In genomic region chr6:73364549-73364948, GRCh38 we compare ENCODE assay signal across 30 cellular contexts. TPM values are rescaled to one million over a fixed set of nuclear protein-coding genes. Genes with fewer than 3 reads are reported as not detected.
A peak's percentile ranks its signal among the peaks of the same experiment; 100 is the strongest.
DNase-seq lines count a peak whose midpoint lies in the region; FAIRE-seq and TF ChIP-seq lines count a peak whose summit lies in the region.
"Had no signal": no experiment of that assay in that cellular context is flagged by ENCODE, and none has a peak within 500 bp of the region (broad histone marks: within the 10 kb centered on the region; RNA-seq: fewer than 3 reads in every experiment).

No MANE protein-coding gene starts in this region.

- H3K27me3 Mint-ChIP-seq in immature natural killer cell (ENCODE audit: low read depth in 3 of 3), result peaks cover 0 to 3% (median 2%) of the 10 kb centered on the region in 3 donors
- H3K27me3 Mint-ChIP-seq: CD4-positive, alpha-beta memory T cell had no signal

- no peak overlapping the region for H4K5ac ChIP-seq in H1 (ENCODE audit: insufficient read length, low read depth, low read length)

- H3K27ac Mint-ChIP-seq in immature natural killer cell, result no peak overlapping the region
- H3K27ac Mint-ChIP-seq: CD4-positive, CD25-positive, alpha-beta regulatory T cell; CD8-positive, alpha-beta memory T cell had no signal

- H4K20me1 ChIP-seq in H1 (replicated peaks in 1 of 2; ENCODE audit: control insufficient read depth in 1 of 2, insufficient read depth in 2 of 2, low read length in 2 of 2), result no peaks in the 10 kb centered on the region
- H4K20me1 ChIP-seq: BLaER1 had no signal

- no peaks in the 10 kb centered on the region for H3K79me1 ChIP-seq in H1 (ENCODE audit: low read depth, low read length)

- H3K27ac ChIP-seq in H1 (ENCODE audit: low read depth, low read length), result no peak overlapping the region
- H3K27ac ChIP-seq: BLaER1 had no signal

- 87% methylated on average over 8 of the region's 9 CpGs; no CpG with 5 or more reads in 1 of the 2 experiments for WGBS in H1 (ENCODE audit: extremely low coverage in 1 of 2, insufficient coverage in 1 of 2, insufficient read length in 1 of 2, insufficient replicate concordance in 2 of 2, low coverage in 1 of 2, low lambda C conversion rate in 2 of 2, missing lambda C conversion rate in 1 of 2), 2 experiments

- peak overlapping the region; percentile 22; the same call in 1 of the 2 replicates for H4K8ac ChIP-seq in H1 (ENCODE audit: extremely low read depth, insufficient read depth, low read length)

- no peak overlapping the region for H3K23ac ChIP-seq in H1 (ENCODE audit: insufficient read length)

- no peaks in the 10 kb centered on the region for H3K36me3 ChIP-seq in H1 (ENCODE audit: control insufficient read depth in 2 of 4, insufficient read depth in 4 of 4, low read length in 3 of 4)
- H3K36me3 ChIP-seq: BE2C, BLaER1 had no signal

- no peak for FAIRE-seq in D721Med (lab: Jason Lieb, UNC)
- FAIRE-seq in H1 (lab: Jason Lieb, UNC), result no peak
- FAIRE-seq: A204.1, GM12878, GM12892, GM18507 had no signal

- CTCF ChIA-PET in H1 (lab: Charles Lee; ENCODE audit: partially characterized antibody), result interaction anchor here (1.4 to 2.4 kb wide), 5 partner anchors 12 to 56 kb away, joined by 3 to 12 read pairs (median 6); no protein-coding TSS in a partner anchor

- H3K4me1 Mint-ChIP-seq in immature natural killer cell, result no peaks in the 10 kb centered on the region
- H3K4me1 Mint-ChIP-seq: CD14-positive monocyte; CD4-positive, alpha-beta memory T cell; CD8-positive, alpha-beta memory T cell had no signal

- no peak overlapping the region for H2AK5ac ChIP-seq in H1 (ENCODE audit: low read depth, low read length)

- no peaks in the 10 kb centered on the region for H3K36me3 Mint-ChIP-seq in immature natural killer cell
- H3K36me3 Mint-ChIP-seq: CD14-positive monocyte; CD4-positive, alpha-beta memory T cell; CD8-positive, alpha-beta memory T cell had no signal

- no peak overlapping the region for H3K9ac ChIP-seq in H1 (replicated peaks in 1 of 4; ENCODE audit: extremely low read depth in 1 of 4, low read depth in 3 of 4, low read length in 3 of 4)
- H3K9ac ChIP-seq: BLaER1 had no signal

- TF ChIP-seq POLR2A in H1 (IDR thresholded peaks at IDR 0.05; ENCODE audit: control extremely low read depth in 1 of 2, low read depth in 2 of 2, low read length in 2 of 2), result no peak

- no peak overlapping the region for H2BK120ac ChIP-seq in H1 (replicated peaks; ENCODE audit: low read depth, low read length)

- H3K4me3 ChIP-seq in H1 (ENCODE audit: extremely low read depth in 1 of 4, insufficient read depth in 2 of 4, low read depth in 3 of 4, low read length in 4 of 4), result no peak overlapping the region
- H3K4me3 ChIP-seq: BLaER1, GM12878 had no signal

- no peaks in the 10 kb centered on the region for H3K27me3 ChIP-seq in H1 (replicated peaks in 1 of 4; ENCODE audit: control insufficient read depth in 3 of 4, extremely low read depth in 1 of 4, insufficient read depth in 3 of 4, low read length in 3 of 4)
- H3K27me3 ChIP-seq: BE2C, BLaER1 had no signal

- no peak overlapping the region for H4K91ac ChIP-seq in H1 (replicated peaks; ENCODE audit: insufficient read length, low read length)

- H3K23me2 ChIP-seq in H1 (ENCODE audit: low read depth, low read length), result no peaks in the 10 kb centered on the region

- 0 out of 2 replicates have a peak overlapping the region, but pooled peaks have one; percentile 43 for H2BK12ac ChIP-seq in H1 (ENCODE audit: low read depth, low read length)

- POLR2A ChIA-PET in H1 (lab: Charles Lee; ENCODE audit: partially characterized antibody), result interaction anchor here (0.9 kb wide), 1 partner anchor 155 kb away, joined by 3 read pairs; no protein-coding TSS in a partner anchor

- no peaks in the 10 kb centered on the region for H3K9me3 Mint-ChIP-seq in immature natural killer cell
- H3K9me3 Mint-ChIP-seq: CD4-positive, CD25-positive, alpha-beta regulatory T cell; CD8-positive, alpha-beta memory T cell had no signal

- peak; percentile 76 for DNase-seq in D341Med (ENCODE audit: low spot score)
- peak; percentile 59 for DNase-seq in D721Med (ENCODE audit: insufficient read length, low spot score)
- DNase-seq in H1 (ENCODE audit: low read depth in 1 of 2, low spot score in 2 of 2), result no peak
- no peak for DNase-seq in immature natural killer cell
- no peak for DNase-seq in activated T-cell treated with anti-CD3 and anti-CD28 coated beads for 4 hours
- DNase-seq: 8988T; ACHN; BE2C; C1 segment of cervical spinal cord; CD4-positive, alpha-beta memory T cell; CD4-positive, CD25-positive, alpha-beta regulatory T cell; CD8-positive, alpha-beta memory T cell; COR-L47; DMS 273 treated with DMSO at 0.1 percent for 48 hours; DMS153; DMS53; DMS79; DND-41; EL; GDM1 had no signal

- H2AFZ ChIP-seq in H1 (ENCODE audit: low read length), result 0 out of 2 replicates have a peak overlapping the region, but pooled peaks have one; percentile 20

- H3K9me3 ChIP-seq in H1 (ENCODE audit: insufficient read depth in 2 of 2, low read depth in 1 of 2, low read length in 1 of 2), result no peaks in the 10 kb centered on the region; a peak in 1 of 4 replicates
- H3K9me3 ChIP-seq: BE2C had no signal

- no peak overlapping the region for H3K4ac ChIP-seq in H1 (replicated peaks; ENCODE audit: insufficient read length, low read depth, low read length)

- H3K79me2 ChIP-seq in H1 (ENCODE audit: control insufficient read depth in 1 of 2, insufficient read depth in 2 of 2, low read length in 2 of 2), result no peaks in the 10 kb centered on the region

- H3K18ac ChIP-seq in H1 (ENCODE audit: extremely low read depth, low read length), result no peak overlapping the region

- peaks cover 0 to 6% (median 2%) of the 10 kb centered on the region in 4 experiments; a peak in 3 of 7 replicates for H3K4me1 ChIP-seq in H1 (replicated peaks in 1 of 4; ENCODE audit: control insufficient read depth in 3 of 4, insufficient read depth in 4 of 4, low read length in 3 of 4)
- H3K4me1 ChIP-seq: BE2C, BLaER1 had no signal

- TF ChIP-seq CTCF in D721Med (IDR thresholded peaks at IDR 0.05; ENCODE audit: insufficient read depth, missing control alignments) (no peak), H1 (IDR thresholded peaks at IDR 0.05; ENCODE audit: control extremely low read depth in 1 of 3, insufficient read depth in 1 of 3, low read depth in 1 of 3, low read length in 3 of 3) (no peak)

- no peak overlapping the region for H3K14ac ChIP-seq in H1 (ENCODE audit: insufficient read length)

- H3K4me2 ChIP-seq in H1 (ENCODE audit: insufficient read depth in 1 of 2, low read depth in 2 of 2, low read length in 2 of 2), result no peak overlapping the region
- H3K4me2 ChIP-seq: BLaER1 had no signal

- no peak for TF ChIP-seq RAD21 in H1 (IDR thresholded peaks at IDR 0.05 in 1 of 2, conservative IDR thresholded peaks at IDR 0.05 in 1 of 2; ENCODE audit: low read depth in 2 of 2, low read length in 2 of 2)

- no peak overlapping the region for H2BK15ac ChIP-seq in H1 (ENCODE audit: low read length)

- no peak for TF ChIP-seq EP300 in H1 (IDR thresholded peaks at IDR 0.05; ENCODE audit: borderline replicate concordance in 1 of 2, low read depth in 2 of 2, low read length in 2 of 2)

- no peak overlapping the region for H2BK20ac ChIP-seq in H1 (ENCODE audit: low read length)

- no peak overlapping the region for H2BK5ac ChIP-seq in H1 (ENCODE audit: low read depth, low read length)

- H3K56ac ChIP-seq in H1 (replicated peaks; ENCODE audit: insufficient read length, low read depth, low read length), result no peak overlapping the region

- no peak overlapping the region for H3K4me3 Mint-ChIP-seq in immature natural killer cell
- H3K4me3 Mint-ChIP-seq: CD14-positive monocyte; CD4-positive, alpha-beta memory T cell; CD4-positive, CD25-positive, alpha-beta regulatory T cell; CD8-positive, alpha-beta memory T cell had no signal

RNA-seq across cellular contexts. Expression of gene KHDC3L, which starts 2.1 kb away (rescaled TPM):
- total RNA-seq in H1 (2021; fragmentation: NEBNext Ultra II Directional; extraction: Animal tissue kit (Norgen Biotek cat#: 25700)), result 0.42 TPM in 1 of 2 replicates, not detected in the other
- 0.11 TPM in 1 of 2 replicates, not detected in the other for polyA plus RNA-seq in H1 (2011; rRNA removed)
- polyA plus RNA-seq in H1 (2011; cell fraction: cytosol; rRNA removed), result 0.26 TPM
- not detected for polyA plus RNA-seq in H1 (2011; cell fraction: nucleus; rRNA removed)
- 0.19 TPM in 1 of 4 replicates, not detected in the others for polyA plus RNA-seq in H1 (2012, experiment 1 of 2)
- polyA plus RNA-seq in H1 (2012, experiment 2 of 2), result not detected
- 0.06 TPM for polyA plus RNA-seq in H1 (2013, experiment 1 of 2)
- 0.22 TPM for polyA plus RNA-seq in H1 (2013, experiment 2 of 2)
- polyA minus RNA-seq in H1 (2011; rRNA and poly(A)+ RNA removed), result not detected in 2 replicates
- not detected for polyA minus RNA-seq in H1 (2011; cell fraction: cytosol; rRNA and poly(A)+ RNA removed)
- not detected for polyA minus RNA-seq in H1 (2011; cell fraction: nucleus; rRNA and poly(A)+ RNA removed)
- polyA plus RNA-seq in immature natural killer cell, result not detected
- total RNA-seq: A673; CD4-positive, alpha-beta memory T cell; CD4-positive, CD25-positive, alpha-beta regulatory T cell; CD8-positive, alpha-beta memory T cell; Daoy; G401; GM12878 had no signal
- polyA plus RNA-seq: AG04450; CD14-positive monocyte; CD4-positive, alpha-beta memory T cell; CD4-positive, CD25-positive, alpha-beta regulatory T cell; CD8-positive, alpha-beta memory T cell; GM12878 had no signal

RNA-seq across cellular contexts. Expression of gene OOEP, which starts 5.1 kb away (rescaled TPM):
- 0.41 TPM in 1 of 2 replicates, not detected in the other for total RNA-seq in H1 (2021; fragmentation: NEBNext Ultra II Directional; extraction: Animal tissue kit (Norgen Biotek cat#: 25700))
- 0.20 and 0.55 TPM in 2 replicates for polyA plus RNA-seq in H1 (2011; rRNA removed)
- polyA plus RNA-seq in H1 (2011; cell fraction: cytosol; rRNA removed), result 0.30 TPM
- polyA plus RNA-seq in H1 (2011; cell fraction: nucleus; rRNA removed), result 0.50 TPM
- polyA plus RNA-seq in H1 (2012, experiment 1 of 2), result 0.19 to 0.43 TPM (median 0.33 TPM) in 3 of 4 replicates, not detected in the other
- polyA plus RNA-seq in H1 (2012, experiment 2 of 2), result not detected
- 0.24 TPM for polyA plus RNA-seq in H1 (2013, experiment 1 of 2)
- polyA plus RNA-seq in H1 (2013, experiment 2 of 2), result 0.39 TPM
- not detected in 2 replicates for polyA minus RNA-seq in H1 (2011; rRNA and poly(A)+ RNA removed)
- not detected for polyA minus RNA-seq in H1 (2011; cell fraction: cytosol; rRNA and poly(A)+ RNA removed)
- polyA minus RNA-seq in H1 (2011; cell fraction: nucleus; rRNA and poly(A)+ RNA removed), result not detected
- under 1 TPM in 1 of 3 donors, not detected in 2; 0.29 TPM for polyA plus RNA-seq in immature natural killer cell
- total RNA-seq: A673; CD4-positive, alpha-beta memory T cell; Daoy; G401; GM12878 had no signal
- polyA plus RNA-seq: AG04450; CD14-positive monocyte; CD8-positive, alpha-beta memory T cell had no signal

RNA-seq across cellular contexts. Expression of gene DPPA5, which starts 10.5 kb away (rescaled TPM):
- 1.5 and 2.0 TPM in 2 replicates for total RNA-seq in H1 (2021; fragmentation: NEBNext Ultra II Directional; extraction: Animal tissue kit (Norgen Biotek cat#: 25700))
- polyA plus RNA-seq in H1 (2011; rRNA removed) (2.9 and 6.6 TPM in 2 replicates), immature natural killer cell (not detected)
- polyA plus RNA-seq in H1 (2011; cell fraction: cytosol; rRNA removed), result 4.8 TPM
- polyA plus RNA-seq in H1 (2011; cell fraction: nucleus; rRNA removed), result 2.9 TPM
- 0.43 to 1.7 TPM (median 1.5 TPM) in 4 replicates for polyA plus RNA-seq in H1 (2012, experiment 1 of 2)
- polyA plus RNA-seq in H1 (2012, experiment 2 of 2), result 4.9 TPM
- polyA plus RNA-seq in H1 (2013, experiment 1 of 2), result 2.8 TPM
- 2.5 TPM for polyA plus RNA-seq in H1 (2013, experiment 2 of 2)
- polyA minus RNA-seq in H1 (2011; rRNA and poly(A)+ RNA removed), result 1.6 TPM in 1 of 2 replicates, not detected in the other
- polyA minus RNA-seq in H1 (2011; cell fraction: cytosol; rRNA and poly(A)+ RNA removed), result not detected
- polyA minus RNA-seq in H1 (2011; cell fraction: nucleus; rRNA and poly(A)+ RNA removed), result not detected
- total RNA-seq: A673; CD4-positive, alpha-beta memory T cell; CD4-positive, CD25-positive, alpha-beta regulatory T cell; CD8-positive, alpha-beta memory T cell; Daoy; G401; GM12878 had no signal
- polyA plus RNA-seq: AG04450; CD14-positive monocyte; CD4-positive, alpha-beta memory T cell; CD4-positive, CD25-positive, alpha-beta regulatory T cell; CD8-positive, alpha-beta memory T cell; GM12878 had no signal

RNA-seq across cellular contexts. Expression of gene DDX43, which starts 30.1 kb away (rescaled TPM):
- not detected in 2 replicates for total RNA-seq in H1 (2021; fragmentation: NEBNext Ultra II Directional; extraction: Animal tissue kit (Norgen Biotek cat#: 25700))
- 0.05 TPM in 2 replicates for polyA plus RNA-seq in H1 (2011; rRNA removed)
- polyA plus RNA-seq in H1 (2011; cell fraction: cytosol; rRNA removed), result 0.49 TPM
- polyA plus RNA-seq in H1 (2011; cell fraction: nucleus; rRNA removed), result 0.07 TPM
- polyA plus RNA-seq in H1 (2012, experiment 1 of 2), result 0.10 TPM in 1 of 4 replicates, not detected in the others
- not detected for polyA plus RNA-seq in H1 (2012, experiment 2 of 2)
- 0.18 TPM for polyA plus RNA-seq in H1 (2013, experiment 1 of 2)
- 0.15 TPM for polyA plus RNA-seq in H1 (2013, experiment 2 of 2)
- 0.09 TPM in 1 of 2 replicates, not detected in the other for polyA minus RNA-seq in H1 (2011; rRNA and poly(A)+ RNA removed)
- polyA minus RNA-seq in H1 (2011; cell fraction: cytosol; rRNA and poly(A)+ RNA removed), result not detected
- polyA minus RNA-seq in H1 (2011; cell fraction: nucleus; rRNA and poly(A)+ RNA removed), result not detected
- polyA plus RNA-seq in immature natural killer cell, result 1 to 10 TPM; 1.1 to 3.0 (median 2.9) TPM
- total RNA-seq: A673, Daoy, G401, GM12878 had no signal

Comparison
In these comparisons a context has a peak if more than half of its experiments do, and no peak if none do; other contexts are left out.
1. DNase-seq: peak in D341Med (single experiment) and D721Med (single experiment); none in H1 (0 of 2), immature natural killer cell (0 of 3) and activated T-cell treated with anti-CD3 and anti-CD28 coated beads for 4 hours (single experiment).